ENCODE assay signal across 22 cellular contexts in genomic region chr4:91916219-91916618, GRCh38.
"Had no signal": no experiment of that assay in that cellular context is flagged by ENCODE, and none has a peak within 500 bp of the region (broad histone marks: within the 10 kb centered on the region; RNA-seq: fewer than 3 reads in every experiment).

No MANE protein-coding gene starts in this region.

- H3K27me3 ChIP-seq: SJSA1 had no signal

- DNase-seq: Kasumi-1, MV-4-11, NCI-H1048, NCI-H1105, NCI-H1417, NCI-H1436 treated with DMSO at 0.1 percent for 48 hours, NCI-H1694, NCI-H187 treated with DMSO at 0.1 percent for 48 hours, NCI-H2081, NCI-H2107, NCI-H2227 treated with DMSO at 0.1 percent for 48 hours, NCI-H446, NCI-H510A, NCI-H524 treated with DMSO at 0.1 percent for 48 hours, NCI-H69, NCI-H774, Right ventricle myocardium superior, RPMI8226, SIG-M5 had no signal

- H3K4me3 ChIP-seq: K562, SJSA1 had no signal

- H3K36me3 ChIP-seq: SJSA1 had no signal

- H3K9ac ChIP-seq: KMS-11 had no signal

- H3K4me1 ChIP-seq: SJSA1 had no signal

- ATAC-seq: K562 had no signal
